In the genomic region with DNA sequence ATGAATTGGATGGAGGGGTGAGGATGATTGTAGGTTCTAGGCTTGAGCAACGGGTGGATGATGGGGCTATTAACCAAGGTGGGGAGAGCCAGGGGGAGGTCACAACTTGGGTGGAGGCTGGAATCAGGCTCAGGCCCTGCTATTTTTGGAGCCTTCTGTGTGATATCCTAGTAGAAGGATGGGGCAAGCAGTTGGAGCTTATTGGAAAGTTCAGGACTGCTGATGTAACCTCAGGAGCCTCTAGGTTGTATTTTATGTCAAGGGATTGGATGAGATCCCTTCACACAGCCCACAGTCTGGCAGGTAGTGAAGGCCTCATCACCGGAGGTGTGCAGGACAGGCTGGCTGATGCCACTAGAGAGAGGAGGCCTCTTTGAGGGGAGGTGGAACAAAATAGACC, we compare ENCODE assay signal across 12 cellular contexts. TPM values are rescaled to one million over a fixed set of nuclear protein-coding genes. Genes with fewer than 3 reads are reported as not detected.
A peak's percentile ranks its signal among the peaks of the same experiment; 100 is the strongest.
DNase-seq lines count a peak whose midpoint lies in the region; ATAC-seq and TF ChIP-seq lines count a peak whose summit lies in the region.
"Had no signal": no experiment of that assay in that cellular context is flagged by ENCODE, and none has a peak within 500 bp of the region (broad histone marks: within the 10 kb centered on the region; RNA-seq: fewer than 3 reads in every experiment).

No MANE protein-coding gene starts in this region.

- H3K27me3 ChIP-seq in BLaER1 = no peaks in the 10 kb centered on the region
- H3K27me3 ChIP-seq in MM.1S (replicated peaks; ENCODE audit: insufficient read depth, low read length) = 0 out of 2 replicates have a peak, but pooled peaks cover 1% of the 10 kb centered on the region
- H3K27me3 ChIP-seq in CD8-positive, alpha-beta memory T cell (ENCODE audit: insufficient read depth, low read length, poor library complexity, severe bottlenecking) = no peaks in the 10 kb centered on the region
- no peaks in the 10 kb centered on the region for H3K27me3 ChIP-seq in testis

- H4K20me1 ChIP-seq in BLaER1 (no peaks in the 10 kb centered on the region), MM.1S (ENCODE audit: insufficient read depth, low read length) (no peaks in the 10 kb centered on the region)

- 0 out of 2 replicates have a peak overlapping the region, but pooled peaks have one; percentile 18 for H3K9ac ChIP-seq in BLaER1
- H3K9ac ChIP-seq in MM.1S (ENCODE audit: low read length) = no peak overlapping the region

- H3K4me3 ChIP-seq in BLaER1 (no peak overlapping the region), MM.1S (ENCODE audit: low read length) (no peak overlapping the region), testis (no peak overlapping the region)
- H3K4me3 ChIP-seq in CD8-positive, alpha-beta memory T cell (ENCODE audit: low read length) = no peak overlapping the region

- H3K27me3 Mint-ChIP-seq in memory B cell = no peaks in the 10 kb centered on the region
- H3K27me3 Mint-ChIP-seq in CD8-positive, alpha-beta memory T cell = peaks cover 0 to 2% of the 10 kb centered on the region in 2 donors
- H3K27me3 Mint-ChIP-seq: activated CD4-positive, alpha-beta T cell treated with anti-CD3 and anti-CD28 coated beads, Interleukin-2, amount 10 ng/mL, durations not matched to agents 24 days and 14 days had no signal

- H3K4me2 ChIP-seq in BLaER1 (peak overlapping the region; percentile 74), MM.1S (ENCODE audit: low read depth, low read length) (peak overlapping the region; percentile 58)

- peak overlapping the region; percentile 74 for H3K27ac ChIP-seq in BLaER1
- peak overlapping the region; percentile 11; the same call in 1 of the 2 replicates for H3K27ac ChIP-seq in MM.1S (ENCODE audit: low read length)
- H3K27ac ChIP-seq in CD8-positive, alpha-beta memory T cell (ENCODE audit: low read depth, low read length) = no peak overlapping the region
- no peak overlapping the region for H3K27ac ChIP-seq in testis

- no peaks in the 10 kb centered on the region for H3K9me3 Mint-ChIP-seq in memory B cell
- H3K9me3 Mint-ChIP-seq in CD8-positive, alpha-beta memory T cell = no peaks in the 10 kb centered on the region
- H3K9me3 Mint-ChIP-seq: activated CD4-positive, alpha-beta T cell treated with anti-CD3 and anti-CD28 coated beads, Interleukin-2, amount 10 ng/mL, durations not matched to agents 24 days and 14 days had no signal

- intact Hi-C loops in testis (cut with DNase I; ENCODE audit: low total_unique reads) = loop anchor here (10.0 kb wide), 1 partner anchor 64 kb away; no protein-coding TSS in a partner anchor

- peak overlapping the region; percentile 28 for H3K27ac Mint-ChIP-seq in memory B cell
- H3K27ac Mint-ChIP-seq in CD8-positive, alpha-beta memory T cell = peak overlapping the region in 4 of 8 donors; percentile 11 to 82 (median 53)
- H3K27ac Mint-ChIP-seq: activated CD4-positive, alpha-beta T cell treated with anti-CD3 and anti-CD28 coated beads, Interleukin-2, amount 10 ng/mL, durations not matched to agents 24 days and 14 days had no signal

- no peaks in the 10 kb centered on the region for H3K36me3 ChIP-seq in BLaER1
- no peaks in the 10 kb centered on the region for H3K36me3 ChIP-seq in MM.1S (replicated peaks; ENCODE audit: insufficient read depth, low read length)
- H3K36me3 ChIP-seq in CD8-positive, alpha-beta memory T cell (ENCODE audit: insufficient read depth, low read length) = no peaks in the 10 kb centered on the region
- H3K36me3 ChIP-seq in testis (ENCODE audit: low read depth, missing control alignments) = no peaks in the 10 kb centered on the region

- ATAC-seq in GM19328 (IDR thresholded peaks at IDR 0.05; ENCODE audit: unreplicated experiment) = peak; percentile 29
- no peak for ATAC-seq in memory B cell (ENCODE audit: low read depth)

- H2AFZ ChIP-seq in MM.1S (ENCODE audit: low read length) = peak overlapping the region; percentile 73

- H3K4me1 ChIP-seq in BLaER1 = peaks cover 80% of the 10 kb centered on the region
- H3K4me1 ChIP-seq in MM.1S (ENCODE audit: low read length) = peaks cover 30% of the 10 kb centered on the region
- H3K4me1 ChIP-seq in CD8-positive, alpha-beta memory T cell (ENCODE audit: insufficient read depth, low read length) = peaks cover 31% of the 10 kb centered on the region
- peaks cover 36% of the 10 kb centered on the region for H3K4me1 ChIP-seq in testis

- no peaks in the 10 kb centered on the region for H3K9me2 ChIP-seq in MM.1S (replicated peaks; ENCODE audit: insufficient read depth, low read length)

- H3K4me1 Mint-ChIP-seq in memory B cell = peaks cover 37% of the 10 kb centered on the region
- H3K4me1 Mint-ChIP-seq in CD8-positive, alpha-beta memory T cell = peaks cover 13 to 23% (median 19%) of the 10 kb centered on the region in 3 donors

- CTCF ChIA-PET in CD8-positive, alpha-beta memory T cell (lab: Charles Lee) = interaction anchor here (1.0 to 2.8 kb wide), 2 partner anchors 11 to 99 kb away, joined by 3 to 15 read pairs; a partner anchor contains a TSS

- DNase-seq in MM.1S (no peak), memory B cell (ENCODE audit: low spot score in 2 of 2) (no peak), testis (no peak), Kasumi-1 (lab: John Stamatoyannopoulos, UW) (no peak)
- DNase-seq in CD8-positive, alpha-beta memory T cell = no peak
- no peak for DNase-seq in activated CD8-positive, alpha-beta memory T cell treated with anti-CD3 and anti-CD28 coated beads, Interleukin-2, amount 50 U/mL, for 48 hours
- DNase-seq: activated CD4-positive, alpha-beta T cell treated with anti-CD3 and anti-CD28 coated beads, Interleukin-2, amount 10 ng/mL, durations not matched to agents 24 days and 14 days; cerebellar nuclear complex; KG1; retina had no signal

- H3K79me2 ChIP-seq in MM.1S (ENCODE audit: low read length) = no peaks in the 10 kb centered on the region

- no peaks in the 10 kb centered on the region for H3K36me3 Mint-ChIP-seq in memory B cell
- H3K36me3 Mint-ChIP-seq in CD8-positive, alpha-beta memory T cell = no peaks in the 10 kb centered on the region

- peaks cover 8% of the 10 kb centered on the region; the same call in 1 of the 2 replicates for H3F3A ChIP-seq in MM.1S (ENCODE audit: insufficient read depth, low read length)

- no peaks in the 10 kb centered on the region for H3K9me3 ChIP-seq in BLaER1
- H3K9me3 ChIP-seq in MM.1S (replicated peaks; ENCODE audit: insufficient read depth, low read length) = no peaks in the 10 kb centered on the region
- H3K9me3 ChIP-seq in CD8-positive, alpha-beta memory T cell (ENCODE audit: low read length) = no peaks in the 10 kb centered on the region
- H3K9me3 ChIP-seq in testis = no peaks in the 10 kb centered on the region

- 25 to 72% methylated on average over 2 of the region's 2 CpGs for WGBS in testis, 2 donors

- no peak overlapping the region for H3K4me3 Mint-ChIP-seq in memory B cell
- no peak overlapping the region for H3K4me3 Mint-ChIP-seq in CD8-positive, alpha-beta memory T cell
- H3K4me3 Mint-ChIP-seq: activated CD4-positive, alpha-beta T cell treated with anti-CD3 and anti-CD28 coated beads, Interleukin-2, amount 10 ng/mL, durations not matched to agents 24 days and 14 days had no signal

- POLR2A ChIA-PET in CD8-positive, alpha-beta memory T cell (lab: Charles Lee) = no interaction called here

- TF ChIP-seq POLR2A in testis (IDR thresholded peaks at IDR 0.05) = no peak

- TF ChIP-seq CTCF in MM.1S (IDR thresholded peaks at IDR 0.05; ENCODE audit: low read length) (no peak), testis (IDR thresholded peaks at IDR 0.05) (no peak)

RNA-seq across cellular contexts. Expression of a gene that starts 11.2 kb away (rescaled TPM):
- 1,000 to 10,000 TPM; 2,924 to 3,007 TPM for total RNA-seq in CD8-positive, alpha-beta memory T cell
- 6,416 TPM for polyA plus RNA-seq in CD8-positive, alpha-beta memory T cell
- total RNA-seq in testis = 1,000 to 10,000 TPM in 1 of 2 donors, 100 to 1,000 TPM in 1; 781 to 1,273 TPM
- polyA plus RNA-seq in testis (ENCODE audit: insufficient read depth, low read depth, low replicate concordance) = 1,234 TPM

RNA-seq across cellular contexts. Expression of a gene that starts 47.1 kb away (rescaled TPM):
- 1 to 10 TPM; 1.9 to 2.8 TPM for total RNA-seq in CD8-positive, alpha-beta memory T cell
- polyA plus RNA-seq in CD8-positive, alpha-beta memory T cell = 0.13 TPM
- 100 to 1,000 TPM; 167 to 174 TPM for total RNA-seq in testis
- 55.0 TPM for polyA plus RNA-seq in testis (ENCODE audit: insufficient read depth, low read depth, low replicate concordance)

RNA-seq across cellular contexts. Expression of a gene that starts 48.1 kb away (rescaled TPM):
- total RNA-seq in CD8-positive, alpha-beta memory T cell = 100 to 1,000 TPM; 319 to 324 TPM
- polyA plus RNA-seq in CD8-positive, alpha-beta memory T cell = 1,273 TPM
- total RNA-seq in testis = 100 to 1,000 TPM; 137 to 223 TPM
- polyA plus RNA-seq in testis (ENCODE audit: insufficient read depth, low read depth, low replicate concordance) = 1,318 TPM

Comparison
In these comparisons a context has a peak if more than half of its experiments do, and no peak if none do; other contexts are left out.
1. H3K27ac ChIP-seq: peak in BLaER1 (single experiment) and MM.1S (single experiment); none in CD8-positive, alpha-beta memory T cell (single experiment) and testis (0 of 2).
2. RNA of a gene that starts 47.1 kb away (total RNA-seq): 167 to 174 TPM in testis; 1.9 to 2.8 TPM in CD8-positive, alpha-beta memory T cell; every median in the first group is over 10 times any median in the second.